ENCODE assay signal across 1 cellular context in genomic region chr15:74422723-74423442, GRCh38.
TF ChIP-seq lines count a peak whose summit lies in the region.

No MANE protein-coding gene starts in this region.

TF ChIP-seq in H1, 55 proteins besides CTCF, POLR2A, EP300 and RAD21:
- TF ChIP-seq TAF1 (IDR thresholded peaks at IDR 0.05; ENCODE audit: low read depth, low read length): peak; percentile 48; the same call in 1 of the 2 replicates
- no peak for TF ChIP-seq MAFK (IDR thresholded peaks at IDR 0.05; ENCODE audit: low read depth, low read length)
- peak; percentile 82 for TF ChIP-seq TEAD4 (IDR thresholded peaks at IDR 0.05; ENCODE audit: low read depth, low read length)
- TF ChIP-seq JUN (IDR thresholded peaks at IDR 0.05; ENCODE audit: low read depth, low read length): no peak
